Comparison of ENCODE assay signal across 14 cellular contexts in genomic region chr5:93601433-93602175, GRCh38. TPM values are rescaled to one million over a fixed set of nuclear protein-coding genes. Genes with fewer than 3 reads are reported as not detected.
A peak's percentile ranks its signal among the peaks of the same experiment; 100 is the strongest.
DNase-seq lines count a peak whose midpoint lies in the region; ATAC-seq, FAIRE-seq and TF ChIP-seq lines count a peak whose summit lies in the region.
"Had no signal": no experiment of that assay in that cellular context is flagged by ENCODE, and none has a peak within 500 bp of the region (broad histone marks: within the 10 kb centered on the region; RNA-seq: fewer than 3 reads in every experiment).

No MANE protein-coding gene starts in this region.

- no peak for DNase-seq in right cardiac atrium
- no peak for DNase-seq in heart right ventricle
- no peak for DNase-seq in adrenal gland
- no peak for DNase-seq in kidney epithelial cell (ENCODE audit: low read depth)
- DNase-seq in LoVo (ENCODE audit: low spot score), result no peak
- DNase-seq in pancreas, result no peak
- no peak for DNase-seq in activated CD8-positive, alpha-beta memory T cell treated with anti-CD3 and anti-CD28 coated beads for 24 hours
- DNase-seq: activated CD4-positive, alpha-beta T cell treated with anti-CD3 and anti-CD28 coated beads, Interleukin-2, amount 50 U/mL, for 48 hours; NCI-H510A treated with DMSO at 0.1 percent for 48 hours; stimulated activated CD4-positive, alpha-beta T cell treated with anti-CD3 and anti-CD28 coated beads, Interleukin-2, amount 100 ng/mL, for 24 hours had no signal

- H3K27ac ChIP-seq in right cardiac atrium (ENCODE audit: low read length) (peak overlapping the region; percentile 5), heart right ventricle (no peak overlapping the region), adrenal gland (peak overlapping the region in 4 of 5 donors; percentile 25 to 88 (median 54)), urinary bladder (ENCODE audit: low read depth) (peak overlapping the region; percentile 49), pancreas (no peak overlapping the region)
- H3K27ac ChIP-seq: BLaER1, neutrophil had no signal

- H3K36me3 ChIP-seq in heart right ventricle (no peaks in the 10 kb centered on the region), adrenal gland (replicated peaks in 1 of 2) (no peaks in the 10 kb centered on the region), kidney epithelial cell (ENCODE audit: control insufficient read depth, insufficient read depth, low read length) (no peaks in the 10 kb centered on the region), urinary bladder (ENCODE audit: insufficient read depth) (no peaks in the 10 kb centered on the region), pancreas (no peaks in the 10 kb centered on the region)
- H3K36me3 ChIP-seq: BLaER1, neutrophil had no signal

- H3K4me1 ChIP-seq in right cardiac atrium (ENCODE audit: control insufficient read depth, insufficient read depth, low read length), result no peaks in the 10 kb centered on the region
- peaks cover 0 to 14% (median 8%) of the 10 kb centered on the region in 9 donors for H3K4me1 ChIP-seq in heart right ventricle
- H3K4me1 ChIP-seq in adrenal gland (replicated peaks in 1 of 2), result peaks cover 0 to 3% of the 10 kb centered on the region in 2 donors
- no peaks in the 10 kb centered on the region for H3K4me1 ChIP-seq in urinary bladder (ENCODE audit: insufficient read depth)
- H3K4me1 ChIP-seq in pancreas, result no peaks in the 10 kb centered on the region
- H3K4me1 ChIP-seq: BLaER1 had no signal

- intact Hi-C loops in right cardiac atrium (cut with DNase I), result loop anchor here in 2 of 4 donors (10.0 kb wide), 2 partner anchors 193 to 203 kb away; no protein-coding TSS in a partner anchor
- intact Hi-C loops in heart right ventricle (cut with DNase I), result loop anchor here in 4 of 10 donors (5.0 to 10.0 kb wide), 4 partner anchors 193 to 303 kb away; no protein-coding TSS in a partner anchor
- intact Hi-C loops in adrenal gland (cut with DNase I), result no loop called here
- intact Hi-C loops in pancreas (cut with DNase I), result loop anchor here in 1 of 3 donors (10.0 kb wide), 1 partner anchor 193 kb away; no protein-coding TSS in a partner anchor

- 37% methylated on average over 11 of the region's 11 CpGs for WGBS in right cardiac atrium
- 18 to 36% methylated on average over 11 of the region's 11 CpGs for WGBS in heart right ventricle, 2 donors
- WGBS in adrenal gland, 4 donors, result 56 to 67% (median 57%) methylated on average over 11 of the region's 11 CpGs
- WGBS in urinary bladder, result 46% methylated on average over 11 of the region's 11 CpGs
- WGBS in pancreas, 2 donors, result 40 to 43% methylated on average over 11 of the region's 11 CpGs

- H3K27me3 ChIP-seq in right cardiac atrium (ENCODE audit: control insufficient read depth, insufficient read depth) (no peaks in the 10 kb centered on the region), heart right ventricle (peaks cover 38 to 100% (median 100%) of the 10 kb centered on the region in 7 donors), adrenal gland (peaks cover 11% of the 10 kb centered on the region), kidney epithelial cell (ENCODE audit: control insufficient read depth, insufficient read depth, low read length) (peaks cover 15% of the 10 kb centered on the region), pancreas (peaks cover 0 to 44% (median 17%) of the 10 kb centered on the region in 4 donors)

- no peak for FAIRE-seq in pancreas (lab: Jason Lieb, UNC)
- FAIRE-seq: islet of Langerhans had no signal

- ATAC-seq in right cardiac atrium, result peak in 1 of 2 donors; percentile 18
- ATAC-seq in heart right ventricle, result no peak
- no peak for ATAC-seq in pancreas

- no peak for TF ChIP-seq POLR2A in adrenal gland (IDR thresholded peaks at IDR 0.05)

- H3K4me3 ChIP-seq in right cardiac atrium (ENCODE audit: low read length) (no peak overlapping the region), heart right ventricle (no peak overlapping the region), adrenal gland (peak overlapping the region in 1 of 4 donors; percentile 40), kidney epithelial cell (ENCODE audit: low read depth, low read length) (peak overlapping the region; percentile 3), urinary bladder (ENCODE audit: low read depth, low read length) (peak overlapping the region; percentile 20), pancreas (no peak overlapping the region)
- H3K4me3 ChIP-seq: BLaER1 had no signal

- no peak for TF ChIP-seq CTCF in heart right ventricle (IDR thresholded peaks at IDR 0.05)
- TF ChIP-seq CTCF in adrenal gland (IDR thresholded peaks at IDR 0.05), result no peak
- TF ChIP-seq CTCF in kidney epithelial cell (IDR thresholded peaks at IDR 0.05; ENCODE audit: insufficient read depth, low read length, poor library complexity, severe bottlenecking), result no peak
- no peak for TF ChIP-seq CTCF in pancreas (IDR thresholded peaks at IDR 0.05)

- H3K9me3 ChIP-seq in right cardiac atrium (ENCODE audit: control insufficient read depth, low read length) (no peaks in the 10 kb centered on the region), heart right ventricle (no peaks in the 10 kb centered on the region), adrenal gland (replicated peaks in 1 of 3) (no peaks in the 10 kb centered on the region), pancreas (no peaks in the 10 kb centered on the region)
- H3K9me3 ChIP-seq: neutrophil had no signal

RNA-seq across cellular contexts. Expression of gene NR2F1, which starts 18.6 kb away (rescaled TPM):
- total RNA-seq in right cardiac atrium, result 10 to 100 TPM; 22.1 to 59.2 (median 42.6) TPM
- polyA plus RNA-seq in right cardiac atrium, result 29.0 TPM
- total RNA-seq in heart right ventricle, result 1 to 10 TPM in 4 of 10 donors, under 1 TPM in 6; 0.27 to 2.4 (median 0.92) TPM
- polyA plus RNA-seq in heart right ventricle, result 1 to 10 TPM in 1 of 2 donors, under 1 TPM in 1; 0.44 to 1.1 TPM
- 100 to 1,000 TPM in 3 of 8 donors, 10 to 100 TPM in 5; 50.1 to 195 (median 89.3) TPM for total RNA-seq in adrenal gland
- 10 to 100 TPM; 22.4 to 64.4 (median 42.2) TPM for polyA plus RNA-seq in adrenal gland
- 12.8 and 13.2 TPM in 2 replicates for total RNA-seq in kidney epithelial cell
- total RNA-seq in urinary bladder, result 64.8 TPM
- polyA plus RNA-seq in urinary bladder, result 149 TPM
- 1 to 10 TPM; 1.4 to 8.1 (median 5.6) TPM for total RNA-seq in pancreas
- polyA plus RNA-seq in pancreas, result 1 to 10 TPM; 4.3 to 4.4 TPM

RNA-seq across cellular contexts. Expression of gene NR2F1-AS1, which starts 20.6 kb away (rescaled TPM):
- total RNA-seq in right cardiac atrium, result 10 to 100 TPM in 3 of 4 donors, 1 to 10 TPM in 1; 7.8 to 13.2 (median 11.8) TPM
- 10.3 TPM for polyA plus RNA-seq in right cardiac atrium
- total RNA-seq in heart right ventricle, result under 1 TPM in 9 of 10 donors, not detected in 1; 0.44 to 0.87 (median 0.59) TPM
- polyA plus RNA-seq in heart right ventricle, result 1 to 10 TPM in 1 of 2 donors, under 1 TPM in 1; 0.41 to 2.9 TPM
- 10 to 100 TPM; 13.2 to 42.0 (median 25.7) TPM for total RNA-seq in adrenal gland
- polyA plus RNA-seq in adrenal gland, result 100 to 1,000 TPM in 1 of 3 donors, 10 to 100 TPM in 2; 20.8 to 107 (median 62.1) TPM
- 5.3 and 9.5 TPM in 2 replicates for total RNA-seq in kidney epithelial cell
- 61.4 TPM for total RNA-seq in urinary bladder
- 25.9 TPM for polyA plus RNA-seq in urinary bladder
- 1 to 10 TPM in 5 of 6 donors, under 1 TPM in 1; 0.65 to 2.7 (median 2.0) TPM for total RNA-seq in pancreas
- polyA plus RNA-seq in pancreas, result 1 to 10 TPM; 3.1 to 4.4 TPM

Comparison
In these comparisons a context has a peak if more than half of its experiments do, and no peak if none do; other contexts are left out.
1. H3K27ac ChIP-seq: peak in right cardiac atrium (single experiment), adrenal gland (4 of 5) and urinary bladder (single experiment); none in heart right ventricle (0 of 10) and pancreas (0 of 4).
2. H3K4me3 ChIP-seq: peak in kidney epithelial cell (single experiment) and urinary bladder (single experiment); none in right cardiac atrium (single experiment), heart right ventricle (0 of 10) and pancreas (0 of 4).